In the genomic region with DNA sequence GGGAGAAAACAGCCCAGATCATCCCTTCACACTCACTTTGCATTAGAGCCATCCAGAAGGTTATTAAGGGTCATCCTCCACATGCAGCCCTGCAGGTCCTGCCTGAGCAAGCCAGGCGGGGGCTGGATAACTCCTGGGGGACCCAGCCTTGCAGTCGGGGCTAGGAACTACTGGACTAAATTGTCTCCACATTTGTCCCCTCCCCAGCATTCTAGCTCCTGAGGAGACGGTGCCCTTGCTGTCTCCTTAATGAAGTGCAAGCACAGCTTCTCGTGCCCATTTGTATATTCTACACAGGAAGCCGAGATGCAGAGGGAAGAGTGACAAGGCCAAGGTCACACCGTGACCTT, we compare ENCODE assay signal across 22 cellular contexts.
DNase-seq lines count a peak whose midpoint lies in the region; ATAC-seq, FAIRE-seq and TF ChIP-seq lines count a peak whose summit lies in the region.
"Had no signal": no experiment of that assay in that cellular context is flagged by ENCODE, and none has a peak within 500 bp of the region (broad histone marks: within the 10 kb centered on the region; RNA-seq: fewer than 3 reads in every experiment).

No MANE protein-coding gene starts in this region.

- no peak overlapping the region for H2BK120ac ChIP-seq in H1 (replicated peaks; ENCODE audit: low read depth, low read length)

- peak overlapping the region; percentile 8 for H3K27ac Mint-ChIP-seq in neural progenitor cell

- H3K56ac ChIP-seq in H1 (replicated peaks; ENCODE audit: insufficient read length, low read depth, low read length) = no peak overlapping the region

- no peak overlapping the region for H2BK5ac ChIP-seq in H1 (ENCODE audit: low read depth, low read length)

- no peak overlapping the region for H2BK15ac ChIP-seq in H1 (ENCODE audit: low read length)

- H2BK20ac ChIP-seq in H1 (ENCODE audit: low read length) = no peak overlapping the region

- no peak overlapping the region for H4K5ac ChIP-seq in H1 (ENCODE audit: insufficient read length, low read depth, low read length)

- no peak overlapping the region for H3K4me3 ChIP-seq in H7 (ENCODE audit: insufficient read depth, low read depth, low read length)
- H3K4me3 ChIP-seq in H1 (ENCODE audit: extremely low read depth in 1 of 4, insufficient read depth in 2 of 4, low read depth in 3 of 4, low read length in 4 of 4) = no peak overlapping the region
- no peak overlapping the region for H3K4me3 ChIP-seq in neural progenitor cell
- H3K4me3 ChIP-seq: K562 had no signal

- 0 out of 2 replicates have a peak overlapping the region, but pooled peaks have one; percentile 9 for H2BK12ac ChIP-seq in H1 (ENCODE audit: low read depth, low read length)

- H3K18ac ChIP-seq in H1 (ENCODE audit: extremely low read depth, low read length) = no peak overlapping the region

- no peak overlapping the region for H3K23ac ChIP-seq in H1 (ENCODE audit: insufficient read length)

- no peak overlapping the region for H4K91ac ChIP-seq in H1 (replicated peaks; ENCODE audit: insufficient read length, low read length)

- peaks cover 5% of the 10 kb centered on the region for H3F3A ChIP-seq in neural progenitor cell (ENCODE audit: low read depth)

- H3K36me3 ChIP-seq in H7 (replicated peaks; ENCODE audit: control insufficient read depth, insufficient read depth, low read length) (no peaks in the 10 kb centered on the region), H1 (ENCODE audit: control insufficient read depth in 2 of 4, insufficient read depth in 4 of 4, low read length in 3 of 4) (no peaks in the 10 kb centered on the region), neural progenitor cell (no peaks in the 10 kb centered on the region)
- H3K36me3 ChIP-seq: BE2C had no signal

- intact Hi-C loops in sciatic nerve (cut with DNase I) = no loop called here

- no peaks in the 10 kb centered on the region for H3K23me2 ChIP-seq in H1 (ENCODE audit: low read depth, low read length)

- H3K27ac ChIP-seq in H1 (ENCODE audit: low read depth, low read length) (no peak overlapping the region), neural progenitor cell (no peak overlapping the region)

- no peak overlapping the region for H3K4ac ChIP-seq in H1 (replicated peaks; ENCODE audit: insufficient read length, low read depth, low read length)

- TF ChIP-seq RAD21 in H1 (IDR thresholded peaks at IDR 0.05 in 1 of 2, conservative IDR thresholded peaks at IDR 0.05 in 1 of 2; ENCODE audit: low read depth in 2 of 2, low read length in 2 of 2) = no peak

- 0 out of 2 replicates have a peak, but pooled peaks cover 2% of the 10 kb centered on the region for H3K79me1 ChIP-seq in H1 (ENCODE audit: low read depth, low read length)

- ATAC-seq in sciatic nerve = no peak
- ATAC-seq: K562, PC-3 had no signal

- no peak overlapping the region for H2AK5ac ChIP-seq in H1 (ENCODE audit: low read depth, low read length)

- POLR2A ChIA-PET in H1 (lab: Charles Lee; ENCODE audit: partially characterized antibody) = no interaction called here

- 97% methylated on average over 6 of the region's 6 CpGs; no CpG with 5 or more reads in 1 of the 2 experiments for WGBS in H1 (ENCODE audit: extremely low coverage in 1 of 2, insufficient coverage in 1 of 2, insufficient read length in 1 of 2, insufficient replicate concordance in 2 of 2, low coverage in 1 of 2, low lambda C conversion rate in 2 of 2, missing lambda C conversion rate in 1 of 2), 2 experiments

- H3K9me3 ChIP-seq in H1 (ENCODE audit: insufficient read depth in 2 of 2, low read depth in 1 of 2, low read length in 1 of 2) (peaks cover 0 to 5% of the 10 kb centered on the region in 2 experiments; a peak in 1 of 4 replicates), neural progenitor cell (ENCODE audit: low read depth) (no peaks in the 10 kb centered on the region)
- H3K9me3 ChIP-seq: SK-N-SH had no signal

- TF ChIP-seq POLR2A in H1 (IDR thresholded peaks at IDR 0.05; ENCODE audit: control extremely low read depth in 1 of 2, low read depth in 2 of 2, low read length in 2 of 2) = no peak

- H3K4me1 Mint-ChIP-seq in neural progenitor cell = peaks cover 27% of the 10 kb centered on the region

- H4K20me1 ChIP-seq in H1 (replicated peaks in 1 of 2; ENCODE audit: control insufficient read depth in 1 of 2, insufficient read depth in 2 of 2, low read length in 2 of 2) (no peaks in the 10 kb centered on the region), neural progenitor cell (ENCODE audit: low read depth) (no peaks in the 10 kb centered on the region)

- H3K14ac ChIP-seq in H1 (ENCODE audit: insufficient read length) = no peak overlapping the region

- no peaks in the 10 kb centered on the region for H3K27me3 ChIP-seq in H7 (ENCODE audit: control insufficient read depth, insufficient read depth, low read length)
- H3K27me3 ChIP-seq in H1 (replicated peaks in 1 of 4; ENCODE audit: control insufficient read depth in 3 of 4, extremely low read depth in 1 of 4, insufficient read depth in 3 of 4, low read length in 3 of 4) = no peaks in the 10 kb centered on the region; a peak in 1 of 7 replicates
- H3K27me3 ChIP-seq in neural progenitor cell = no peaks in the 10 kb centered on the region
- H3K27me3 ChIP-seq: BE2C had no signal

- no peak for TF ChIP-seq EP300 in H1 (IDR thresholded peaks at IDR 0.05; ENCODE audit: borderline replicate concordance in 1 of 2, low read depth in 2 of 2, low read length in 2 of 2)

- H4K8ac ChIP-seq in H1 (ENCODE audit: extremely low read depth, insufficient read depth, low read length) = no peak overlapping the region; the same call in 1 of the 2 replicates

- H3K79me2 ChIP-seq in H1 (ENCODE audit: control insufficient read depth in 1 of 2, insufficient read depth in 2 of 2, low read length in 2 of 2) (no peaks in the 10 kb centered on the region), neural progenitor cell (ENCODE audit: low read depth) (no peaks in the 10 kb centered on the region)

- CTCF ChIA-PET in H1 (lab: Charles Lee; ENCODE audit: partially characterized antibody) = no interaction called here

- no peak overlapping the region for H3K4me2 ChIP-seq in H1 (ENCODE audit: insufficient read depth in 1 of 2, low read depth in 2 of 2, low read length in 2 of 2)
- peak overlapping the region; percentile 1 for H3K4me2 ChIP-seq in neural progenitor cell
- H3K4me2 ChIP-seq: SK-N-SH had no signal

- TF ChIP-seq CTCF in H1 (IDR thresholded peaks at IDR 0.05; ENCODE audit: control extremely low read depth in 1 of 3, insufficient read depth in 1 of 3, low read depth in 1 of 3, low read length in 3 of 3) = no peak
- TF ChIP-seq CTCF in neural progenitor cell (IDR thresholded peaks at IDR 0.05) = no peak

- H3K4me1 ChIP-seq in H1 (replicated peaks in 1 of 4; ENCODE audit: control insufficient read depth in 3 of 4, insufficient read depth in 4 of 4, low read length in 3 of 4) = peaks cover 0 to 2% (median 0%) of the 10 kb centered on the region in 4 experiments; a peak in 1 of 7 replicates
- peaks cover 26% of the 10 kb centered on the region for H3K4me1 ChIP-seq in neural progenitor cell
- H3K4me1 ChIP-seq: BE2C had no signal

- H3K9me3 Mint-ChIP-seq in neural progenitor cell = peaks cover 8% of the 10 kb centered on the region

- DNase-seq in H7 = peak; percentile 25
- no peak for DNase-seq in H1 (ENCODE audit: low read depth in 1 of 2, low spot score in 2 of 2)
- no peak for DNase-seq in neural progenitor cell (ENCODE audit: low spot score)
- DNase-seq in sciatic nerve (ENCODE audit: low spot score) = peak; percentile 46
- no peak for DNase-seq in NCI-H1436 (lab: John Stamatoyannopoulos, UW)
- DNase-seq in iPS-NIHi11 (ENCODE audit: low spot score) = no peak
- no peak for DNase-seq in C1 segment of cervical spinal cord (lab: John Stamatoyannopoulos, UW)
- DNase-seq: 8988T; ACHN; BE2C; DMS153; DND-41; Kasumi-1; NCI-H1105 treated with DMSO at 0.1 percent for 48 hours; NCI-H2029; NCI-H446; NCI-H524 treated with DMSO at 0.1 percent for 48 hours; NK-92 treated with Interleukin-12 subunit alpha and Interleukin-12 subunit beta, amount 100 ng/mL, for 24 hours; SK-N-SH had no signal

- H3K9ac ChIP-seq in H1 (replicated peaks in 1 of 4; ENCODE audit: extremely low read depth in 1 of 4, low read depth in 3 of 4, low read length in 3 of 4) (no peak overlapping the region), neural progenitor cell (no peak overlapping the region)
- H3K9ac ChIP-seq: SK-N-SH had no signal

- H2AFZ ChIP-seq in H1 (ENCODE audit: low read length) (no peak overlapping the region), neural progenitor cell (replicated peaks) (no peak overlapping the region)

- H3K36me3 Mint-ChIP-seq in neural progenitor cell = peaks cover 5% of the 10 kb centered on the region

- no peak for FAIRE-seq in H1 (lab: Jason Lieb, UNC)
- FAIRE-seq: H54, K562 had no signal

- H3K4me3 Mint-ChIP-seq in neural progenitor cell = no peak overlapping the region

- H3K27me3 Mint-ChIP-seq in neural progenitor cell (ENCODE audit: insufficient read depth, low read depth) = peaks cover 13% of the 10 kb centered on the region

TF ChIP-seq in H1, 55 proteins besides CTCF, POLR2A, EP300 and RAD21:
- TF ChIP-seq SAP30 (IDR thresholded peaks at IDR 0.05; ENCODE audit: insufficient read depth, insufficient replicate concordance, low read length) (no peak), CHD1 (IDR thresholded peaks at IDR 0.05; ENCODE audit: low read depth, low read length) (no peak), HDAC6 (IDR thresholded peaks at IDR 0.05; ENCODE audit: low read depth, low read length) (no peak), POLR2AphosphoS5 (IDR thresholded peaks at IDR 0.05; ENCODE audit: low read depth, low read length) (no peak), MAX (IDR thresholded peaks at IDR 0.05) (no peak), USF2 (IDR thresholded peaks at IDR 0.05; ENCODE audit: low read length) (no peak), BACH1 (IDR thresholded peaks at IDR 0.05; ENCODE audit: low read length) (no peak), SUZ12 (IDR thresholded peaks at IDR 0.05; ENCODE audit: low read length) (no peak), MAFK (IDR thresholded peaks at IDR 0.05; ENCODE audit: low read depth, low read length) (no peak), CHD2 (IDR thresholded peaks at IDR 0.05; ENCODE audit: low read length) (no peak)

Comparison
In these comparisons a context has a peak if more than half of its experiments do, and no peak if none do; other contexts are left out.
1. DNase-seq: peak in H7 (single experiment) and sciatic nerve (single experiment); none in H1 (0 of 2), neural progenitor cell (single experiment), NCI-H1436 (single experiment), iPS-NIHi11 (single experiment) and C1 segment of cervical spinal cord (0 of 14).